Comparison of ENCODE assay signal across 9 cellular contexts in the genomic region with DNA sequence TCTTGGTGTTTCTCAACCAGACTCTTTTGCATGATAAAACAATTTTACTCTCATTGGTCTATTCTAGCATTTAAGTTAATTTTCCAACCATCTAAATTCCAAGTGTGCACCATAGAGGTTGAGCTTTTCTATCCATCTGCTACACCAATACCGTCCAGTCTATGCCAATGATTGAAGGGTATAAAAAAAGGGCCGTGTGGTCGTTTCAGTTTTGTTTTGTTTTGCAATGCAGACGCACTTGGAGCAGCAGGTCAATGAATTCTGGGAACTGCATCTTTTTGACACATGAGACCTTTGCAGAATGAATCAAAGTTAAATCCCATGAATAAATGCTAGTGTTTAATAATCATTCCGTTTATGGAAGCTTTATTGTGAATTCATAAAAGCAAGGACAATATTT.
DNase-seq lines count a peak whose midpoint lies in the region; ATAC-seq lines count a peak whose summit lies in the region.
"Had no signal": no experiment of that assay in that cellular context is flagged by ENCODE, and none has a peak within 500 bp of the region (broad histone marks: within the 10 kb centered on the region; RNA-seq: fewer than 3 reads in every experiment).

No MANE protein-coding gene starts in this region.

- DNase-seq in NCI-H2029 treated with DMSO at 0.1 percent for 48 hours (lab: John Stamatoyannopoulos, UW) (peak; percentile 49), NCI-H2029 (lab: John Stamatoyannopoulos, UW) (no peak), NOMO-1 treated with DMSO at 0.1 percent for 48 hours (lab: John Stamatoyannopoulos, UW; ENCODE audit: unreplicated experiment) (peak; percentile 14), SKM-1 treated with dmso at 0.1 percent for 144 hours (lab: John Stamatoyannopoulos, UW; ENCODE audit: unreplicated experiment) (no peak), NCI-H345 (lab: John Stamatoyannopoulos, UW) (no peak)
- DNase-seq: C1 segment of cervical spinal cord had no signal

- no peak for ATAC-seq in GM18502 (IDR thresholded peaks at IDR 0.05; ENCODE audit: poor library complexity, unreplicated experiment)

- H3K9ac ChIP-seq in skeletal muscle satellite cell (ENCODE audit: low read depth, low read length): peak overlapping the region; percentile 87

- intact Hi-C loops in dendritic cell treated with granulocyte-macrophage colony-stimulating factor and Interleukin-4, amounts not matched to agents 40 ng/mL and 50 ng/mL, for 4 days (cut with micrococcal nuclease): no loop called here

- H3K4me3 ChIP-seq in skeletal muscle satellite cell (ENCODE audit: low read length): peak overlapping the region; percentile 51

- peak overlapping the region; percentile 72 for H3K27ac Mint-ChIP-seq in dendritic cell treated with granulocyte-macrophage colony-stimulating factor and Interleukin-4, amounts not matched to agents 40 ng/mL and 50 ng/mL, for 4 days

- H3K27me3 Mint-ChIP-seq in dendritic cell treated with granulocyte-macrophage colony-stimulating factor and Interleukin-4, amounts not matched to agents 40 ng/mL and 50 ng/mL, for 4 days: no peaks in the 10 kb centered on the region

- H3K36me3 ChIP-seq in skeletal muscle satellite cell (ENCODE audit: insufficient read depth, low read length): no peaks in the 10 kb centered on the region

- peaks cover 20% of the 10 kb centered on the region for H3K4me1 Mint-ChIP-seq in dendritic cell treated with granulocyte-macrophage colony-stimulating factor and Interleukin-4, amounts not matched to agents 40 ng/mL and 50 ng/mL, for 4 days (ENCODE audit: low read depth)

- H3K4me3 Mint-ChIP-seq in dendritic cell treated with granulocyte-macrophage colony-stimulating factor and Interleukin-4, amounts not matched to agents 40 ng/mL and 50 ng/mL, for 4 days: peak overlapping the region; percentile 4

- no peaks in the 10 kb centered on the region for H3K27me3 ChIP-seq in skeletal muscle satellite cell (ENCODE audit: control insufficient read depth, insufficient read depth, low read length)

- no peaks in the 10 kb centered on the region for H3K9me3 ChIP-seq in skeletal muscle satellite cell (replicated peaks; ENCODE audit: low read length)

- no peaks in the 10 kb centered on the region for H3K9me3 Mint-ChIP-seq in dendritic cell treated with granulocyte-macrophage colony-stimulating factor and Interleukin-4, amounts not matched to agents 40 ng/mL and 50 ng/mL, for 4 days

- peaks cover 21% of the 10 kb centered on the region for H3K4me1 ChIP-seq in skeletal muscle satellite cell (ENCODE audit: control insufficient read depth, insufficient read depth, low read length)

- peak overlapping the region; percentile 79 for H3K4me2 ChIP-seq in skeletal muscle satellite cell (ENCODE audit: low read length)

- no peaks in the 10 kb centered on the region for H3K36me3 Mint-ChIP-seq in dendritic cell treated with granulocyte-macrophage colony-stimulating factor and Interleukin-4, amounts not matched to agents 40 ng/mL and 50 ng/mL, for 4 days (ENCODE audit: low read depth)

Comparison
In these comparisons a context has a peak if more than half of its experiments do, and no peak if none do; other contexts are left out.
1. DNase-seq: peak in NCI-H2029 treated with DMSO at 0.1 percent for 48 hours (single experiment) and NOMO-1 treated with DMSO at 0.1 percent for 48 hours (single experiment); none in NCI-H2029 (single experiment), SKM-1 treated with dmso at 0.1 percent for 144 hours (single experiment) and NCI-H345 (single experiment).